8 cellular contexts compared by ENCODE assay signal in genomic region chr1:226082587-226082917, GRCh38. TPM values are rescaled to one million over a fixed set of nuclear protein-coding genes. Genes with fewer than 3 reads are reported as not detected.
A peak's percentile ranks its signal among the peaks of the same experiment; 100 is the strongest.
DNase-seq lines count a peak whose midpoint lies in the region; FAIRE-seq and TF ChIP-seq lines count a peak whose summit lies in the region.

No MANE protein-coding gene starts in this region.

- intact Hi-C loops in dendritic cell treated with granulocyte-macrophage colony-stimulating factor and Interleukin-4, amounts not matched to agents 40 ng/mL and 50 ng/mL, for 4 days (cut with micrococcal nuclease), result loop anchor here (2.0 kb wide), 1 partner anchor 26 kb away; no protein-coding TSS in a partner anchor

- TF ChIP-seq POLR2A in H54 (IDR thresholded peaks at IDR 0.05; ENCODE audit: low read depth, low read length), result no peak

- peaks cover 10% of the 10 kb centered on the region for H3K4me1 Mint-ChIP-seq in dendritic cell treated with granulocyte-macrophage colony-stimulating factor and Interleukin-4, amounts not matched to agents 40 ng/mL and 50 ng/mL, for 4 days (ENCODE audit: low read depth)
- peaks cover 6% of the 10 kb centered on the region for H3K4me1 Mint-ChIP-seq in nephron progenitor cell

- no peaks in the 10 kb centered on the region for H3K9me3 ChIP-seq in Karpas-422 (ENCODE audit: low read length)

- POLR2A ChIA-PET in BJ (lab: Charles Lee), result no interaction called here

- H3K27me3 Mint-ChIP-seq in dendritic cell treated with granulocyte-macrophage colony-stimulating factor and Interleukin-4, amounts not matched to agents 40 ng/mL and 50 ng/mL, for 4 days, result peaks cover 23% of the 10 kb centered on the region
- H3K27me3 Mint-ChIP-seq in nephron progenitor cell (ENCODE audit: low read depth, poor library complexity), result peaks cover 23% of the 10 kb centered on the region

- peak overlapping the region; percentile 98 for H3K4me2 ChIP-seq in Karpas-422 (ENCODE audit: low read depth, low read length, poor library complexity, severe bottlenecking)

- H3K4me3 ChIP-seq in BJ (ENCODE audit: low read depth, low read length), result peak overlapping the region; percentile 59
- peak overlapping the region; percentile 74 for H3K4me3 ChIP-seq in Karpas-422 (ENCODE audit: low read length)

- H3K36me3 ChIP-seq in BJ (ENCODE audit: control insufficient read depth, insufficient read depth, low read length) (no peaks in the 10 kb centered on the region), Karpas-422 (ENCODE audit: insufficient read depth, low read length) (no peaks in the 10 kb centered on the region)

- peak overlapping the region; percentile 84 for H3K27ac Mint-ChIP-seq in dendritic cell treated with granulocyte-macrophage colony-stimulating factor and Interleukin-4, amounts not matched to agents 40 ng/mL and 50 ng/mL, for 4 days
- H3K27ac Mint-ChIP-seq in nephron progenitor cell, result no peak overlapping the region

- H3K27me3 ChIP-seq in BJ (ENCODE audit: control insufficient read depth, insufficient read depth, low read length), result no peaks in the 10 kb centered on the region
- no peaks in the 10 kb centered on the region for H3K27me3 ChIP-seq in Karpas-422 (ENCODE audit: low read length)

- no peaks in the 10 kb centered on the region for H3K9me2 ChIP-seq in Karpas-422 (replicated peaks; ENCODE audit: insufficient read depth, low read length)

- peak overlapping the region; percentile 90 for H3K4me3 Mint-ChIP-seq in dendritic cell treated with granulocyte-macrophage colony-stimulating factor and Interleukin-4, amounts not matched to agents 40 ng/mL and 50 ng/mL, for 4 days
- peak overlapping the region; percentile 88 for H3K4me3 Mint-ChIP-seq in nephron progenitor cell

- no peaks in the 10 kb centered on the region for H3K36me3 Mint-ChIP-seq in dendritic cell treated with granulocyte-macrophage colony-stimulating factor and Interleukin-4, amounts not matched to agents 40 ng/mL and 50 ng/mL, for 4 days (ENCODE audit: low read depth)
- H3K36me3 Mint-ChIP-seq in nephron progenitor cell (ENCODE audit: low read depth), result no peaks in the 10 kb centered on the region

- 0 out of 2 replicates have a peak overlapping the region, but pooled peaks have one; percentile 94 for H2AFZ ChIP-seq in Karpas-422 (ENCODE audit: low read length)

- CTCF ChIA-PET in BJ (lab: Yijun Ruan, JAX), result interaction anchor here (1.0 to 2.1 kb wide), 3 partner anchors 13 to 115 kb away, joined by 3 to 13 read pairs (median 8); no protein-coding TSS in a partner anchor

- TF ChIP-seq CTCF in BJ (IDR thresholded peaks at IDR 0.05; ENCODE audit: insufficient read depth, low read depth, low read length) (no peak), nephron progenitor cell (IDR thresholded peaks at IDR 0.05) (no peak)

- no peaks in the 10 kb centered on the region for H4K20me1 ChIP-seq in Karpas-422 (ENCODE audit: insufficient read depth, low read depth, low read length)

- DNase-seq in BJ (ENCODE audit: low read depth) (no peak), Karpas-422 (no peak), nephron progenitor cell (no peak), COR-L47 (lab: John Stamatoyannopoulos, UW) (no peak), NCI-H187 treated with DMSO at 0.1 percent for 48 hours (lab: John Stamatoyannopoulos, UW) (no peak), H54 (ENCODE audit: insufficient read length, low spot score) (no peak), DMS114 treated with DMSO at 0.1 percent for 48 hours (lab: John Stamatoyannopoulos, UW; ENCODE audit: unreplicated experiment) (no peak)

- H3K4me1 ChIP-seq in Karpas-422 (ENCODE audit: low read length), result peaks cover 15% of the 10 kb centered on the region

- no peaks in the 10 kb centered on the region for H3K79me2 ChIP-seq in Karpas-422 (ENCODE audit: low read length)

- no peaks in the 10 kb centered on the region for H3K9me3 Mint-ChIP-seq in dendritic cell treated with granulocyte-macrophage colony-stimulating factor and Interleukin-4, amounts not matched to agents 40 ng/mL and 50 ng/mL, for 4 days
- no peaks in the 10 kb centered on the region for H3K9me3 Mint-ChIP-seq in nephron progenitor cell

- no peak for FAIRE-seq in H54 (lab: Jason Lieb, UNC)

- H3K9ac ChIP-seq in Karpas-422 (ENCODE audit: low read length), result peak overlapping the region; percentile 67

- H3K27ac ChIP-seq in Karpas-422 (ENCODE audit: low read length), result no peak overlapping the region

RNA-seq across cellular contexts. Expression of gene H3-3A, which starts 20.0 kb away (rescaled TPM):
- 164 and 168 TPM in 2 replicates for polyA plus RNA-seq in BJ (2011; rRNA removed)
- 26.5 and 32.5 TPM in 2 replicates for polyA minus RNA-seq in BJ (2011; rRNA and poly(A)+ RNA removed)
- 236 and 436 TPM in 2 replicates for total RNA-seq in Karpas-422 (2014; rRNA removed; shearing (Covaris generic); ENCODE audit: low replicate concordance)
